In the genomic region with DNA sequence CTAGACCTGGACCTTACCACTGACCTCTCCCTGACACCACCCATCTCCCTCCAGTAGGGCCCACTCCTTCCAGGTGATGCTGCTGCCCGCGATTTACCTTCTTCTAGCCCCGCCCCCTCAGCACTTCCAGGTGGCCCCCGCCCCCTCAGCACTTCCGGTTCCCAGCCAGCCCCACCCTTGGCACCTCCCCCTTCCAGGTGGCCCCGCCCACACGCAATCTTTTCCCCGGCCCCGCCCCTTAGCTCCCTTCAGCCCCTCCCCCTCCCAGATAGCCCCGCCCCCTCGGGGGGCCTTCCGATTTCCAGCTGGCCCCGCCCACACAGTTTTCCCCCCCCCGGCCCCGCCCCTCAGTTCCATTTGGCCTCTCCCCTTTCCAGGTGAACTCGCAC, we compare ENCODE assay signal across 8 cellular contexts. TPM values are rescaled to one million over a fixed set of nuclear protein-coding genes. Genes with fewer than 3 reads are reported as not detected.
DNase-seq lines count a peak whose midpoint lies in the region; ATAC-seq and TF ChIP-seq lines count a peak whose summit lies in the region.

No MANE protein-coding gene starts in this region.

- peak overlapping the region; percentile 81 for H3K4me2 ChIP-seq in mesendoderm (ENCODE audit: low read length)

- H3K4me1 ChIP-seq in mesendoderm (ENCODE audit: control insufficient read depth, low read depth, low read length), result no peaks in the 10 kb centered on the region

- no peak for TF ChIP-seq CTCF in GM12865 (IDR thresholded peaks at IDR 0.05; ENCODE audit: insufficient read depth, low read depth, low read length, missing control alignments)

- peaks cover 19% of the 10 kb centered on the region for H3K79me2 ChIP-seq in mesendoderm (ENCODE audit: control insufficient read depth, insufficient read depth, low read length)

- DNase-seq in GM12865 (ENCODE audit: low read depth) (peak; percentile 91), NCI-H69 (lab: John Stamatoyannopoulos, UW) (peak; percentile 93), mesendoderm (peak; percentile 91)
- peak; percentile 80 to 94 for DNase-seq in activated CD8-positive, alpha-beta memory T cell treated with anti-CD3 and anti-CD28 coated beads for 1 hour (ENCODE audit: extremely low read depth in 1 of 2, low read depth in 1 of 2)
- DNase-seq in effector CD8-positive, alpha-beta T cell (lab: John Stamatoyannopoulos, UW), result peak; percentile 93
- DNase-seq in stimulated activated CD8-positive, alpha-beta memory T cell treated with anti-CD3 and anti-CD28 coated beads, Interleukin-15, amount 100 ng/mL, for 24 hours (ENCODE audit: low read depth), result peak; percentile 92

- no peak overlapping the region for H4K5ac ChIP-seq in mesendoderm (ENCODE audit: low read length)

- no peak overlapping the region for H3K23ac ChIP-seq in mesendoderm (ENCODE audit: low read length)

- WGBS in mesendoderm (ENCODE audit: extremely low coverage, insufficient coverage, low lambda C conversion rate), result no CpG with 5 or more reads among the region's 16 CpGs

- H3K4ac ChIP-seq in mesendoderm (ENCODE audit: low read depth, low read length), result no peak overlapping the region

- no peak overlapping the region for H2AK5ac ChIP-seq in mesendoderm (ENCODE audit: low read length)

- H3K36me3 ChIP-seq in mesendoderm (ENCODE audit: control insufficient read depth, insufficient read depth, low read length), result peaks cover 2% of the 10 kb centered on the region

- no peak overlapping the region for H3K27ac ChIP-seq in mesendoderm (ENCODE audit: low read depth, low read length)

- peak overlapping the region; percentile 99 for H3K56ac ChIP-seq in mesendoderm (ENCODE audit: low read length)

- H2BK5ac ChIP-seq in mesendoderm (ENCODE audit: low read length), result no peak overlapping the region

- H3K9ac ChIP-seq in mesendoderm (ENCODE audit: low read length), result peak overlapping the region; percentile 93

- H3K79me1 ChIP-seq in mesendoderm (ENCODE audit: low read length), result peaks cover 12% of the 10 kb centered on the region

- no peak overlapping the region for H2BK120ac ChIP-seq in mesendoderm (ENCODE audit: low read depth, low read length)

- no peaks in the 10 kb centered on the region for H3K27me3 ChIP-seq in mesendoderm (ENCODE audit: insufficient read depth, low read length, poor library complexity)

- ATAC-seq in HG03439 (IDR thresholded peaks at IDR 0.05; ENCODE audit: unreplicated experiment) (peak; percentile 5), GM21526 (IDR thresholded peaks at IDR 0.05; ENCODE audit: low FRiP score, unreplicated experiment) (no peak)

- H2BK15ac ChIP-seq in mesendoderm (replicated peaks; ENCODE audit: low read depth), result no peak overlapping the region

- H3K4me3 ChIP-seq in GM12865 (ENCODE audit: low read depth, low read length) (peak overlapping the region; percentile 89), mesendoderm (ENCODE audit: low read length) (peak overlapping the region; percentile 56)

- H3K18ac ChIP-seq in mesendoderm (ENCODE audit: low read length), result peak overlapping the region; percentile 5

- H4K8ac ChIP-seq in mesendoderm (ENCODE audit: low read depth, low read length), result no peak overlapping the region

RNA-seq across cellular contexts. Expression of gene LIG1, which starts 0.6 kb away (rescaled TPM):
- polyA plus RNA-seq in mesendoderm (2013, experiment 1 of 2), result 47.5 TPM
- polyA plus RNA-seq in mesendoderm (2013, experiment 2 of 2), result 46.6 TPM

RNA-seq across cellular contexts. Expression of gene ZSWIM9, which starts 0.9 kb away (rescaled TPM):
- 1.5 TPM for polyA plus RNA-seq in mesendoderm (2013, experiment 1 of 2)
- polyA plus RNA-seq in mesendoderm (2013, experiment 2 of 2), result 1.6 TPM

RNA-seq across cellular contexts. Expression of gene PLA2G4C, which starts 59.0 kb away (rescaled TPM):
- 5.3 TPM for polyA plus RNA-seq in mesendoderm (2013, experiment 1 of 2)
- 5.0 TPM for polyA plus RNA-seq in mesendoderm (2013, experiment 2 of 2)
